ENCODE assay signal across 8 cellular contexts in genomic region chr6:26022166-26022510, GRCh38. TPM values are rescaled to one million over a fixed set of nuclear protein-coding genes. Genes with fewer than 3 reads are reported as not detected.
DNase-seq lines count a peak whose midpoint lies in the region; ATAC-seq, FAIRE-seq and TF ChIP-seq lines count a peak whose summit lies in the region.

No MANE protein-coding gene starts in this region.

- H3K36me3 ChIP-seq in kidney (ENCODE audit: control insufficient read depth in 1 of 2, insufficient read depth in 2 of 2, low read length in 2 of 2), result no peaks in the 10 kb centered on the region

- H3K9ac ChIP-seq in kidney (ENCODE audit: low read length in 2 of 2), result peak overlapping the region; percentile 57 to 97

- H3K9me3 ChIP-seq in kidney (ENCODE audit: control insufficient read depth in 1 of 2, low read length in 2 of 2), result no peaks in the 10 kb centered on the region

- peak overlapping the region; percentile 95 to 98 for H3K27ac ChIP-seq in kidney (ENCODE audit: low read depth in 2 of 2, low read length in 2 of 2)

- no peak for DNase-seq in Right ventricle myocardium inferior (ENCODE audit: missing footprints)
- DNase-seq in cardiac septum (ENCODE audit: low spot score), result no peak
- DNase-seq in NCI-H1417 (lab: John Stamatoyannopoulos, UW), result peak; percentile 74 to 91 (median 77)
- DNase-seq in SKM-1 treated with dmso at 0.1 percent for 144 hours (lab: John Stamatoyannopoulos, UW; ENCODE audit: unreplicated experiment), result peak; percentile 79
- DNase-seq in choroid plexus epithelial cell (ENCODE audit: low read depth), result peak; percentile 94
- DNase-seq in kidney, result no peak
- peak; percentile 37 for DNase-seq in stimulated activated CD4-positive, alpha-beta T cell treated with anti-CD3 and anti-CD28 coated beads, Interleukin-4, amount 100 ng/mL, for 24 hours
- DNase-seq in activated CD4-positive, CD25-positive, alpha-beta regulatory T cell treated with anti-CD3 and anti-CD28 coated beads, Interleukin-2, amount 50 U/mL, for 72 hours, result no peak

- TF ChIP-seq CTCF in choroid plexus epithelial cell (conservative IDR thresholded peaks at IDR 0.05; ENCODE audit: low read depth, low read length) (no peak), kidney (IDR thresholded peaks at IDR 0.05; ENCODE audit: borderline replicate concordance, extremely low read depth, insufficient read depth) (no peak)

- peak; percentile 35 for ATAC-seq in Right ventricle myocardium inferior

- intact Hi-C loops in Right ventricle myocardium inferior (cut with DNase I) (loop anchor here (10.0 kb wide), 2 partner anchors 513 to 1813 kb away; partner anchors contain the start of gene HMGN4), cardiac septum (cut with DNase I) (loop anchor here (10.0 kb wide), 1 partner anchor 1123 kb away; a partner anchor contains a TSS), kidney (cut with DNase I) (no loop called here)

- FAIRE-seq in kidney (lab: Jason Lieb, UNC), result no peak

- H3K4me3 ChIP-seq in choroid plexus epithelial cell (ENCODE audit: low read depth, low read length) (peak overlapping the region; percentile 68), kidney (ENCODE audit: low read length in 2 of 2) (peak overlapping the region; percentile 93 to 96)

- peaks cover 9 to 11% of the 10 kb centered on the region in 2 donors for H3K4me1 ChIP-seq in kidney (ENCODE audit: control insufficient read depth in 1 of 2, insufficient read depth in 1 of 2, low read depth in 1 of 2, low read length in 2 of 2)

RNA-seq across cellular contexts. Expression of gene TRIM38, which starts 59.5 kb away (rescaled TPM):
- 2.7 TPM for total RNA-seq in Right ventricle myocardium inferior
- total RNA-seq in cardiac septum, result 2.5 TPM
- total RNA-seq in kidney, result 27.9 TPM
- 12.2 TPM for polyA plus RNA-seq in kidney (ENCODE audit: insufficient read depth, low read depth, low replicate concordance)

Comparison
In these comparisons a context has a peak if more than half of its experiments do, and no peak if none do; other contexts are left out.
1. DNase-seq: peak in NCI-H1417 (3 of 3), SKM-1 treated with dmso at 0.1 percent for 144 hours (single experiment), choroid plexus epithelial cell (single experiment) and stimulated activated CD4-positive, alpha-beta T cell treated with anti-CD3 and anti-CD28 coated beads, Interleukin-4, amount 100 ng/mL, for 24 hours (single experiment); none in Right ventricle myocardium inferior (single experiment), cardiac septum (single experiment), kidney (single experiment) and activated CD4-positive, CD25-positive, alpha-beta regulatory T cell treated with anti-CD3 and anti-CD28 coated beads, Interleukin-2, amount 50 U/mL, for 72 hours (single experiment).